ENCODE assay signal across 28 cellular contexts in genomic region chr20:29298759-29299613, GRCh38.
"Had no signal": no experiment of that assay in that cellular context is flagged by ENCODE, and none has a peak within 500 bp of the region (broad histone marks: within the 10 kb centered on the region; RNA-seq: fewer than 3 reads in every experiment).

No MANE protein-coding gene starts in this region.

- H3K79me2 ChIP-seq: hepatocyte had no signal

- H3K27me3 Mint-ChIP-seq: activated B cell treated with CpG ODN at 0.5 μM for 24 hours; activated naive CD8-positive, alpha-beta T cell treated with anti-CD3 and anti-CD28 coated beads, Interleukin-2, amount 10 ng/mL, durations not matched to agents 7 days and 5 days; brain; effector memory CD8-positive, alpha-beta T cell had no signal

- H2AFZ ChIP-seq: hepatocyte had no signal

- H3K36me3 ChIP-seq: esophagus squamous epithelium, left ventricle myocardium inferior, neutrophil, ovary, prostate gland, upper lobe of left lung had no signal

- H3K4me3 Mint-ChIP-seq: activated B cell treated with CpG ODN at 0.5 μM for 24 hours; activated naive CD8-positive, alpha-beta T cell treated with anti-CD3 and anti-CD28 coated beads, Interleukin-2, amount 10 ng/mL, durations not matched to agents 7 days and 5 days; brain; effector memory CD8-positive, alpha-beta T cell; natural killer cell had no signal

- H3K27ac ChIP-seq: dorsolateral prefrontal cortex, esophagus squamous epithelium, hepatocyte, left ventricle myocardium inferior, neutrophil, ovary, prostate gland, upper lobe of left lung had no signal

- H3K4me2 ChIP-seq: hepatocyte had no signal

- H3K27me3 ChIP-seq: esophagus squamous epithelium, hepatocyte, neutrophil, ovary, upper lobe of left lung had no signal

- H3K4me3 ChIP-seq: dorsolateral prefrontal cortex, esophagus squamous epithelium, hepatocyte, left ventricle myocardium inferior, ovary, prostate gland, upper lobe of left lung had no signal

- H3K9me3 ChIP-seq: neutrophil, prostate gland had no signal

- H3K27ac Mint-ChIP-seq: activated B cell treated with CpG ODN at 0.5 μM for 24 hours; activated naive CD8-positive, alpha-beta T cell treated with anti-CD3 and anti-CD28 coated beads, Interleukin-2, amount 10 ng/mL, durations not matched to agents 7 days and 5 days; brain; effector memory CD8-positive, alpha-beta T cell; natural killer cell had no signal

- H3K4me1 ChIP-seq: esophagus squamous epithelium, left ventricle myocardium inferior, prostate gland, upper lobe of left lung had no signal

- DNase-seq: activated B cell treated with CpG ODN at 0.5 μM for 24 hours; activated CD4-positive, alpha-beta T cell treated with anti-CD3 and anti-CD28 coated beads for 4 hours; activated CD4-positive, alpha-beta T cell treated with anti-CD3 and anti-CD28 coated beads, Interleukin-2, amount 50 U/mL, for 48 hours; activated CD8-positive, alpha-beta memory T cell treated with anti-CD3 and anti-CD28 coated beads, Interleukin-2, amount 50 U/mL, for 48 hours; activated naive CD4-positive, alpha-beta T cell treated with Interleukin-2 at 50 U/mL for 16 hours; activated naive CD8-positive, alpha-beta T cell treated with anti-CD3 and anti-CD28 coated beads, Interleukin-2, amount 10 ng/mL, durations not matched to agents 7 days and 5 days; activated T-cell treated with anti-CD3 and anti-CD28 coated beads, Interleukin-2, amount 50 U/mL, for 48 hours; amygdala; caudate nucleus; dorsolateral prefrontal cortex; effector memory CD8-positive, alpha-beta T cell; esophagus squamous epithelium; glutamatergic neuron; left ventricle myocardium inferior; mammary epithelial cell; midbrain; natural killer cell; ovary; stimulated activated CD4-positive, alpha-beta T cell treated with anti-CD3 and anti-CD28 coated beads, Interleukin-12 subunit alpha, Interleukin-12 subunit beta, amount 100 ng/mL, for 4 hours; stimulated activated CD4-positive, alpha-beta T cell treated with anti-CD3 and anti-CD28 coated beads, Interleukin-4, amount 100 ng/mL, for 4 hours; stimulated activated naive CD8-positive, alpha-beta T cell treated with anti-CD3 and anti-CD28 coated beads, Interleukin-15, Interleukin-2, amounts not matched to agents 100 U/mL and 50 U/mL, for 24 hours; T-helper 1 cell; T-helper 9 cell had no signal

- H3K4me1 Mint-ChIP-seq: activated B cell treated with CpG ODN at 0.5 μM for 24 hours; activated naive CD8-positive, alpha-beta T cell treated with anti-CD3 and anti-CD28 coated beads, Interleukin-2, amount 10 ng/mL, durations not matched to agents 7 days and 5 days; brain; natural killer cell had no signal
